14 cellular contexts compared by ENCODE assay signal in genomic region chr17:4101799-4102405, GRCh38. TPM values are rescaled to one million over a fixed set of nuclear protein-coding genes. Genes with fewer than 3 reads are reported as not detected.
DNase-seq lines count a peak whose midpoint lies in the region; ATAC-seq, FAIRE-seq and TF ChIP-seq lines count a peak whose summit lies in the region.
"Had no signal": no experiment of that assay in that cellular context is flagged by ENCODE, and none has a peak within 500 bp of the region (broad histone marks: within the 10 kb centered on the region; RNA-seq: fewer than 3 reads in every experiment).

No MANE protein-coding gene starts in this region.

- peaks cover 20% of the 10 kb centered on the region for H3K4me1 Mint-ChIP-seq in T-helper 1 cell treated with Interleukin-12 subunit alpha and Interleukin-12 subunit beta and Interleukin-4 antibody, amounts not matched to agents 30 μg/mL and 1 μg/mL, for 36 hours (ENCODE audit: low read depth)
- H3K4me1 Mint-ChIP-seq in T-cell = peaks cover 6 to 19% (median 18%) of the 10 kb centered on the region in 3 donors

- 80 to 83% methylated on average over 8 of the region's 8 CpGs for WGBS in esophagus, 2 donors

- peaks cover 40% of the 10 kb centered on the region for H3K36me3 Mint-ChIP-seq in T-helper 1 cell treated with Interleukin-12 subunit alpha and Interleukin-12 subunit beta and Interleukin-4 antibody, amounts not matched to agents 30 μg/mL and 1 μg/mL, for 36 hours (ENCODE audit: low read depth)
- peaks cover 51% of the 10 kb centered on the region for H3K36me3 Mint-ChIP-seq in T-cell

- DNase-seq in T-helper 1 cell (no peak), T-cell (no peak), H54 (ENCODE audit: insufficient read length, low spot score) (no peak)
- DNase-seq in stimulated activated CD4-positive, alpha-beta T cell treated with anti-CD3 and anti-CD28 coated beads, Interleukin-12 subunit alpha, Interleukin-12 subunit beta, amount 100 ng/mL, for 4 hours = no peak
- DNase-seq: activated CD4-positive, alpha-beta T cell treated with anti-CD3 and anti-CD28 coated beads, Interleukin-2, amount 50 U/mL, for 48 hours; activated naive CD8-positive, alpha-beta T cell treated with anti-CD3 and anti-CD28 coated beads, Interleukin-2, amount 10 ng/mL, durations not matched to agents 7 days and 5 days; hippocampal formation; KG1; NCI-H2081 had no signal

- FAIRE-seq in H54 (lab: Jason Lieb, UNC) = no peak

- H3K27me3 Mint-ChIP-seq in T-helper 1 cell treated with Interleukin-12 subunit alpha and Interleukin-12 subunit beta and Interleukin-4 antibody, amounts not matched to agents 30 μg/mL and 1 μg/mL, for 36 hours (ENCODE audit: low read depth) = no peaks in the 10 kb centered on the region
- H3K27me3 Mint-ChIP-seq in T-cell = no peaks in the 10 kb centered on the region
- H3K27me3 Mint-ChIP-seq: activated naive CD8-positive, alpha-beta T cell treated with anti-CD3 and anti-CD28 coated beads, Interleukin-2, amount 10 ng/mL, durations not matched to agents 7 days and 5 days had no signal

- H3K9me3 ChIP-seq in esophagus (ENCODE audit: control insufficient read depth in 2 of 2, insufficient read depth in 1 of 2, low read depth in 1 of 2, low read length in 1 of 2) = no peaks in the 10 kb centered on the region
- H3K9me3 ChIP-seq: suprapubic skin had no signal

- TF ChIP-seq POLR2A in H54 (IDR thresholded peaks at IDR 0.05; ENCODE audit: low read depth, low read length) = no peak

- H3K27me3 ChIP-seq in esophagus (ENCODE audit: control insufficient read depth in 1 of 2, insufficient read depth in 2 of 2, low read length in 2 of 2) = no peaks in the 10 kb centered on the region
- H3K27me3 ChIP-seq: suprapubic skin had no signal

- H3K4me1 ChIP-seq in esophagus (ENCODE audit: control insufficient read depth in 2 of 2, insufficient read depth in 2 of 2, low read length in 1 of 2) = no peaks in the 10 kb centered on the region

- no peaks in the 10 kb centered on the region for H3K9me3 Mint-ChIP-seq in T-helper 1 cell treated with Interleukin-12 subunit alpha and Interleukin-12 subunit beta and Interleukin-4 antibody, amounts not matched to agents 30 μg/mL and 1 μg/mL, for 36 hours
- no peaks in the 10 kb centered on the region for H3K9me3 Mint-ChIP-seq in T-cell
- H3K9me3 Mint-ChIP-seq: activated naive CD8-positive, alpha-beta T cell treated with anti-CD3 and anti-CD28 coated beads, Interleukin-2, amount 10 ng/mL, durations not matched to agents 7 days and 5 days had no signal

- POLR2A ChIA-PET in T-cell (lab: Charles Lee) = interaction anchor here in 1 of 2 donors (0.8 kb wide), 1 partner anchor 27 kb away, joined by 3 read pairs; no protein-coding TSS in a partner anchor

- no peak overlapping the region for H3K4me3 Mint-ChIP-seq in T-helper 1 cell treated with Interleukin-12 subunit alpha and Interleukin-12 subunit beta and Interleukin-4 antibody, amounts not matched to agents 30 μg/mL and 1 μg/mL, for 36 hours
- H3K4me3 Mint-ChIP-seq in T-cell = no peak overlapping the region
- H3K4me3 Mint-ChIP-seq: activated naive CD8-positive, alpha-beta T cell treated with anti-CD3 and anti-CD28 coated beads, Interleukin-2, amount 10 ng/mL, durations not matched to agents 7 days and 5 days had no signal

- H3K27ac ChIP-seq in esophagus (ENCODE audit: low read depth in 2 of 2, low read length in 1 of 2) (peak overlapping the region; percentile 8 to 61), skin epidermis (peak overlapping the region in 17 of 21 experiments; percentile 2 to 81 (median 61))
- H3K27ac ChIP-seq: suprapubic skin had no signal

- ATAC-seq in T-cell (replicated peaks in 1 of 4) (peak in 1 of 4 experiments; percentile 28), HG03139 (IDR thresholded peaks at IDR 0.05; ENCODE audit: unreplicated experiment) (no peak)

- peaks cover 2 to 21% of the 10 kb centered on the region in 2 donors for H3K36me3 ChIP-seq in esophagus (ENCODE audit: control insufficient read depth in 2 of 2, insufficient read depth in 2 of 2, low read length in 1 of 2)

- peak overlapping the region; percentile 91 for H3K27ac Mint-ChIP-seq in T-helper 1 cell treated with Interleukin-12 subunit alpha and Interleukin-12 subunit beta and Interleukin-4 antibody, amounts not matched to agents 30 μg/mL and 1 μg/mL, for 36 hours
- peak overlapping the region; percentile 53 to 71 for H3K27ac Mint-ChIP-seq in T-cell

- CTCF ChIA-PET in T-cell (lab: Charles Lee) = no interaction called here

- H3K4me3 ChIP-seq in esophagus (ENCODE audit: low read depth in 1 of 2, low read length in 2 of 2) (no peak overlapping the region), skin epidermis (no peak overlapping the region)
- H3K4me3 ChIP-seq: suprapubic skin had no signal

RNA-seq across cellular contexts. Expression of gene ZZEF1, which starts 40.9 kb away (rescaled TPM):
- 100 to 1,000 TPM in 1 of 5 donors, 10 to 100 TPM in 4; 84.4 to 107 (median 89.6) TPM for total RNA-seq in T-cell
- 10 to 100 TPM; 11.3 to 18.3 TPM for polyA plus RNA-seq in esophagus

RNA-seq across cellular contexts. Expression of gene CYB5D2, which starts 41.1 kb away (rescaled TPM):
- total RNA-seq in T-cell = 10 to 100 TPM in 3 of 5 donors, 1 to 10 TPM in 2; 6.8 to 16.3 (median 10.1) TPM
- 10 to 100 TPM; 11.0 to 11.5 TPM for polyA plus RNA-seq in esophagus
